ENCODE assay signal across 1 cellular context in genomic region chr17:50908860-50909764, GRCh38.
TF ChIP-seq lines count a peak whose summit lies in the region.

No MANE protein-coding gene starts in this region.

TF ChIP-seq in SK-N-SH treated with all-trans-retinoic acid at 6 μM for 48 hours, 23 proteins besides CTCF, POLR2A, EP300 and RAD21 (continued from another document):
- TF ChIP-seq CREB5 (CRISPR knock-in tag; IDR thresholded peaks at IDR 0.05; ENCODE audit: low read depth) (no peak), ZNF8 (CRISPR knock-in tag; IDR thresholded peaks at IDR 0.05) (no peak)
